1 cellular context compared by ENCODE assay signal in genomic region chr22:20091690-20092476, GRCh38.
TF ChIP-seq lines count a peak whose summit lies in the region.

No MANE protein-coding gene starts in this region.

TF ChIP-seq in K562, 482 proteins besides CTCF, POLR2A, EP300 and RAD21:
- no peak for TF ChIP-seq TFE3 (CRISPR knock-in tag; IDR thresholded peaks at IDR 0.05)
- peak; percentile 15 for TF ChIP-seq WHSC1 (IDR thresholded peaks at IDR 0.05; ENCODE audit: low read length)
- no peak for TF ChIP-seq E2F5 (CRISPR knock-in tag; IDR thresholded peaks at IDR 0.05)
